In genomic region chr4:118769152-118769551, GRCh38 we compare ENCODE assay signal across 23 cellular contexts.
DNase-seq lines count a peak whose midpoint lies in the region; ATAC-seq and TF ChIP-seq lines count a peak whose summit lies in the region.
"Had no signal": no experiment of that assay in that cellular context is flagged by ENCODE, and none has a peak within 500 bp of the region (broad histone marks: within the 10 kb centered on the region; RNA-seq: fewer than 3 reads in every experiment).

No MANE protein-coding gene starts in this region.

- H3K27ac ChIP-seq in fibroblast of lung (ENCODE audit: insufficient read depth, low read length) (peak overlapping the region; percentile 32), ovary (peak overlapping the region in 1 of 2 donors; percentile 53), tibial nerve (peak overlapping the region; percentile 1 to 79 (median 46)), Peyer's patch (peak overlapping the region in 2 of 4 donors; percentile 40 to 41)
- H3K27ac ChIP-seq: brain microvascular endothelial cell, HL-60, psoas muscle had no signal

- intact Hi-C loops in ovary (cut with DNase I): no loop called here

- no peak for TF ChIP-seq CTCF in fibroblast of lung (conservative IDR thresholded peaks at IDR 0.05 in 1 of 2, IDR thresholded peaks at IDR 0.05 in 1 of 2; ENCODE audit: low read depth in 1 of 2, low read length in 2 of 2)
- TF ChIP-seq CTCF in ovary (IDR thresholded peaks at IDR 0.05): no peak
- no peak for TF ChIP-seq CTCF in tibial nerve (IDR thresholded peaks at IDR 0.05)
- no peak for TF ChIP-seq CTCF in Peyer's patch (IDR thresholded peaks at IDR 0.05)

- no peak overlapping the region for H3K4me2 ChIP-seq in fibroblast of lung (ENCODE audit: extremely low read depth, insufficient read depth, low read length)

- peaks cover 10% of the 10 kb centered on the region for H3K36me3 ChIP-seq in fibroblast of lung (ENCODE audit: control insufficient read depth, insufficient read depth, low read length)
- no peaks in the 10 kb centered on the region for H3K36me3 ChIP-seq in ovary
- H3K36me3 ChIP-seq in tibial nerve: peaks cover 0 to 11% (median 0%) of the 10 kb centered on the region in 3 donors
- H3K36me3 ChIP-seq in Peyer's patch: peaks cover 0 to 30% (median 0%) of the 10 kb centered on the region in 3 donors

- no peak overlapping the region for H2AFZ ChIP-seq in fibroblast of lung (ENCODE audit: low read length)

- no peak for TF ChIP-seq EP300 in ovary (IDR thresholded peaks at IDR 0.05)
- TF ChIP-seq EP300 in tibial nerve (IDR thresholded peaks at IDR 0.05): no peak

- DNase-seq in amniotic epithelial cell (ENCODE audit: low read depth): peak; percentile 60
- DNase-seq in fibroblast of lung (ENCODE audit: low read depth in 2 of 2): no peak
- no peak for DNase-seq in ovary
- DNase-seq in tibial nerve (ENCODE audit: low spot score in 2 of 2): no peak
- DNase-seq in Peyer's patch: no peak
- no peak for DNase-seq in OCI-M1 (lab: John Stamatoyannopoulos, UW)
- DNase-seq: brain microvascular endothelial cell; CD8-positive, alpha-beta T cell; DMS153; foreskin fibroblast; GF-D8; islet precursor cell; MM.1S; natural killer cell; NCI-H1436 treated with DMSO at 0.1 percent for 48 hours; NCI-H526 treated with DMSO at 0.1 percent for 48 hours; psoas muscle; SHP77 treated with DMSO at 0.1 percent for 48 hours; stimulated activated CD8-positive, alpha-beta memory T cell treated with anti-CD3 and anti-CD28 coated beads, Interleukin-4, amount 100 ng/mL, for 48 hours; T-helper 1 cell had no signal

- no peak for ATAC-seq in HG03457 (IDR thresholded peaks at IDR 0.05; ENCODE audit: unreplicated experiment)
- ATAC-seq: activated naive CD4-positive, alpha-beta T cell treated with anti-CD3 and anti-CD28 coated beads, Interleukin-2, amount 50 U/mL, for 72 hours; CD8-positive, alpha-beta T cell; natural killer cell; psoas muscle had no signal

- H3K79me2 ChIP-seq in fibroblast of lung (ENCODE audit: control insufficient read depth, insufficient read depth, low read length): peaks cover 25% of the 10 kb centered on the region

- H4K20me1 ChIP-seq in fibroblast of lung (ENCODE audit: control insufficient read depth, extremely low read depth, insufficient read depth, low read length): no peaks in the 10 kb centered on the region

- H3K4me1 ChIP-seq in fibroblast of lung (ENCODE audit: control insufficient read depth, extremely low read depth, insufficient read depth, low read length): peaks cover 10% of the 10 kb centered on the region
- peaks cover 12% of the 10 kb centered on the region for H3K4me1 ChIP-seq in ovary (ENCODE audit: insufficient read depth)
- H3K4me1 ChIP-seq in tibial nerve: peaks cover 5 to 77% (median 13%) of the 10 kb centered on the region in 4 donors
- H3K4me1 ChIP-seq in Peyer's patch: no peaks in the 10 kb centered on the region

- H3K27me3 ChIP-seq in fibroblast of lung (ENCODE audit: control insufficient read depth, insufficient read depth, low read length) (no peaks in the 10 kb centered on the region), ovary (no peaks in the 10 kb centered on the region), tibial nerve (no peaks in the 10 kb centered on the region), Peyer's patch (no peaks in the 10 kb centered on the region)
- H3K27me3 ChIP-seq: brain microvascular endothelial cell had no signal

- no peak overlapping the region for H3K4me3 ChIP-seq in fibroblast of lung (replicated peaks in 1 of 4; ENCODE audit: control extremely low read depth in 1 of 4, insufficient read depth in 1 of 4, low read depth in 3 of 4, low read length in 4 of 4)
- peak overlapping the region; percentile 17 for H3K4me3 ChIP-seq in ovary
- peak overlapping the region in 1 of 4 donors; percentile 6 for H3K4me3 ChIP-seq in tibial nerve
- H3K4me3 ChIP-seq in Peyer's patch: no peak overlapping the region
- H3K4me3 ChIP-seq: psoas muscle had no signal

- H3K9me3 ChIP-seq in fibroblast of lung (ENCODE audit: control insufficient read depth, insufficient read depth, low read depth, low read length) (no peaks in the 10 kb centered on the region), ovary (no peaks in the 10 kb centered on the region), tibial nerve (no peaks in the 10 kb centered on the region), Peyer's patch (no peaks in the 10 kb centered on the region)
- H3K9me3 ChIP-seq: psoas muscle had no signal

- TF ChIP-seq POLR2A in ovary (IDR thresholded peaks at IDR 0.05): no peak
- no peak for TF ChIP-seq POLR2A in tibial nerve (IDR thresholded peaks at IDR 0.05)
- no peak for TF ChIP-seq POLR2A in Peyer's patch (IDR thresholded peaks at IDR 0.05)

- no peak overlapping the region for H3K9ac ChIP-seq in fibroblast of lung (ENCODE audit: insufficient read depth, low read length)

- WGBS in ovary, 3 donors: 10 to 21% (median 11%) methylated on average over 5 of the region's 5 CpGs
- WGBS in tibial nerve, 2 donors: 35 to 43% methylated on average over 5 of the region's 5 CpGs
